In genomic region chr6:149545754-149546471, GRCh38 we compare ENCODE assay signal across 1 cellular context.
TF ChIP-seq lines count a peak whose summit lies in the region.

Gene PPIL4, minus strand, starts transcription at chr6:149546043. Its CDS starts 38 bp downstream, at chr6:149546005.

TF ChIP-seq in SK-N-SH, 30 proteins besides CTCF, POLR2A, EP300 and RAD21 (continued from another document):
- TF ChIP-seq IRF3 (IDR thresholded peaks at IDR 0.05; ENCODE audit: low read depth, low read length) (no peak), ZBTB33 (IDR thresholded peaks at IDR 0.05; ENCODE audit: borderline replicate concordance, low read depth) (0 out of 2 replicates have a peak, but pooled peaks have one; percentile 43), SIN3A (IDR thresholded peaks at IDR 0.05; ENCODE audit: borderline replicate concordance, low read depth, low read length) (peak; percentile 97), MEF2A (IDR thresholded peaks at IDR 0.05; ENCODE audit: borderline replicate concordance, low read depth) (no peak), REST (IDR thresholded peaks at IDR 0.05; ENCODE audit: low read depth, low read length) (0 out of 2 replicates have a peak, but pooled peaks have one; percentile 31), RFX5 (IDR thresholded peaks at IDR 0.05; ENCODE audit: low read length) (no peak), FOXJ3 (CRISPR knock-in tag; IDR thresholded peaks at IDR 0.05) (0 out of 2 replicates have a peak, but pooled peaks have one; percentile 51), MAX (IDR thresholded peaks at IDR 0.05; ENCODE audit: low read depth) (peak; percentile 54)
